Comparison of ENCODE assay signal across 23 cellular contexts in genomic region chr20:23880426-23880825, GRCh38. TPM values are rescaled to one million over a fixed set of nuclear protein-coding genes. Genes with fewer than 3 reads are reported as not detected.
"Had no signal": no experiment of that assay in that cellular context is flagged by ENCODE, and none has a peak within 500 bp of the region (broad histone marks: within the 10 kb centered on the region; RNA-seq: fewer than 3 reads in every experiment).

No MANE protein-coding gene starts in this region.

- H3K4me3 ChIP-seq: breast epithelium, neural progenitor cell, thoracic aorta had no signal

- H3K4me2 ChIP-seq: neural progenitor cell had no signal

- H3K4me3 Mint-ChIP-seq: activated CD4-positive, alpha-beta T cell treated with anti-CD3 and anti-CD28 coated beads, Interleukin-2, amount 10 ng/mL, durations not matched to agents 24 days and 14 days; activated naive CD8-positive, alpha-beta T cell treated with anti-CD3 and anti-CD28 coated beads for 36 hours; activated T-helper 1 cell treated with anti-CD3 and anti-CD28 coated beads, Interleukin-12 subunit alpha, Interleukin-12 subunit beta, Interleukin-2, Interleukin-4 antibody, amounts not matched to agents 30 ng/mL and 10 ng/mL and 1 ng/mL, durations not matched to agents 14 hours and 24 hours and 36 hours; neural progenitor cell; stimulated activated effector memory CD8-positive, alpha-beta T cell treated with anti-CD3 and anti-CD28 coated beads, Interleukin-12 subunit alpha, Interleukin-12 subunit beta, amount 100 ng/mL, for 72 hours; T-helper 2 cell treated with Interferon-gamma antibody and Interleukin-4, amounts not matched to agents 5 μg/mL and 100 μg/mL, for 36 hours had no signal

- ATAC-seq: left ventricle myocardium superior; stimulated activated effector memory CD8-positive, alpha-beta T cell treated with anti-CD3 and anti-CD28 coated beads, Interleukin-12 subunit alpha, Interleukin-12 subunit beta, amount 100 ng/mL, for 72 hours had no signal

- H3K9me3 ChIP-seq: breast epithelium, thoracic aorta had no signal

- H3K27me3 Mint-ChIP-seq: activated CD4-positive, alpha-beta T cell treated with anti-CD3 and anti-CD28 coated beads, Interleukin-2, amount 10 ng/mL, durations not matched to agents 24 days and 14 days; activated naive CD8-positive, alpha-beta T cell treated with anti-CD3 and anti-CD28 coated beads for 36 hours had no signal

- DNase-seq: activated CD4-positive, alpha-beta T cell treated with anti-CD3 and anti-CD28 coated beads, Interleukin-2, amount 10 ng/mL, durations not matched to agents 24 days and 14 days; activated CD4-positive, CD25-positive, alpha-beta regulatory T cell; activated CD8-positive, alpha-beta memory T cell treated with anti-CD3 and anti-CD28 coated beads for 24 hours; activated naive CD8-positive, alpha-beta T cell treated with anti-CD3 and anti-CD28 coated beads for 36 hours; anterior cingulate cortex; glutamatergic neuron; hypothalamus; left ventricle myocardium superior; midbrain had no signal

- H3K36me3 Mint-ChIP-seq: activated naive CD8-positive, alpha-beta T cell treated with anti-CD3 and anti-CD28 coated beads for 36 hours; neural progenitor cell; stimulated activated effector memory CD8-positive, alpha-beta T cell treated with anti-CD3 and anti-CD28 coated beads, Interleukin-12 subunit alpha, Interleukin-12 subunit beta, amount 100 ng/mL, for 72 hours had no signal

- H2AFZ ChIP-seq: neural progenitor cell had no signal

- H3K36me3 ChIP-seq: breast epithelium, neural progenitor cell, thoracic aorta had no signal

- H3K9me3 Mint-ChIP-seq: activated CD4-positive, alpha-beta T cell treated with anti-CD3 and anti-CD28 coated beads, Interleukin-2, amount 10 ng/mL, durations not matched to agents 24 days and 14 days; activated naive CD8-positive, alpha-beta T cell treated with anti-CD3 and anti-CD28 coated beads for 36 hours; activated T-helper 1 cell treated with anti-CD3 and anti-CD28 coated beads, Interleukin-12 subunit alpha, Interleukin-12 subunit beta, Interleukin-2, Interleukin-4 antibody, amounts not matched to agents 30 ng/mL and 10 ng/mL and 1 ng/mL, durations not matched to agents 14 hours and 24 hours and 36 hours; neural progenitor cell; stimulated activated effector memory CD8-positive, alpha-beta T cell treated with anti-CD3 and anti-CD28 coated beads, Interleukin-12 subunit alpha, Interleukin-12 subunit beta, amount 100 ng/mL, for 72 hours; T-helper 2 cell treated with Interferon-gamma antibody and Interleukin-4, amounts not matched to agents 5 μg/mL and 100 μg/mL, for 36 hours had no signal

- H3K4me1 ChIP-seq: breast epithelium, neural progenitor cell had no signal

- H3K9ac ChIP-seq: neural progenitor cell had no signal

- H3K27me3 ChIP-seq: breast epithelium, neural progenitor cell had no signal

- H3K27ac ChIP-seq: breast epithelium, neural progenitor cell, thoracic aorta had no signal

- H3K4me1 Mint-ChIP-seq: activated CD4-positive, alpha-beta T cell treated with anti-CD3 and anti-CD28 coated beads, Interleukin-2, amount 10 ng/mL, durations not matched to agents 24 days and 14 days; activated naive CD8-positive, alpha-beta T cell treated with anti-CD3 and anti-CD28 coated beads for 36 hours; stimulated activated effector memory CD8-positive, alpha-beta T cell treated with anti-CD3 and anti-CD28 coated beads, Interleukin-12 subunit alpha, Interleukin-12 subunit beta, amount 100 ng/mL, for 72 hours had no signal

- H3K27ac Mint-ChIP-seq: activated CD4-positive, alpha-beta T cell treated with anti-CD3 and anti-CD28 coated beads, Interleukin-2, amount 10 ng/mL, durations not matched to agents 24 days and 14 days; activated naive CD8-positive, alpha-beta T cell treated with anti-CD3 and anti-CD28 coated beads for 36 hours; activated T-helper 1 cell treated with anti-CD3 and anti-CD28 coated beads, Interleukin-12 subunit alpha, Interleukin-12 subunit beta, Interleukin-2, Interleukin-4 antibody, amounts not matched to agents 30 ng/mL and 10 ng/mL and 1 ng/mL, durations not matched to agents 14 hours and 24 hours and 36 hours; neural progenitor cell; stimulated activated effector memory CD8-positive, alpha-beta T cell treated with anti-CD3 and anti-CD28 coated beads, Interleukin-12 subunit alpha, Interleukin-12 subunit beta, amount 100 ng/mL, for 72 hours; T-helper 2 cell treated with Interferon-gamma antibody and Interleukin-4, amounts not matched to agents 5 μg/mL and 100 μg/mL, for 36 hours had no signal

RNA-seq across cellular contexts. Expression of gene CST5, which starts 0.9 kb away (rescaled TPM):
- total RNA-seq: activated CD4-positive, alpha-beta T cell treated with anti-CD3 and anti-CD28 coated beads, Interleukin-2, amount 10 ng/mL, durations not matched to agents 24 days and 14 days; activated naive CD8-positive, alpha-beta T cell treated with anti-CD3 and anti-CD28 coated beads for 36 hours; activated T-helper 1 cell treated with anti-CD3 and anti-CD28 coated beads, Interleukin-12 subunit alpha, Interleukin-12 subunit beta, Interleukin-2, Interleukin-4 antibody, amounts not matched to agents 30 ng/mL and 10 ng/mL and 1 ng/mL, durations not matched to agents 14 hours and 24 hours and 36 hours; breast epithelium; cerebellum; dermis microvascular lymphatic vessel endothelial cell; epithelial cell of proximal tubule; kidney; left ventricle myocardium superior; myocyte; osteocyte; pulmonary artery endothelial cell; thoracic aorta; urinary bladder had no signal
- polyA plus RNA-seq: urinary bladder had no signal

RNA-seq across cellular contexts. Expression of gene CST2, which starts 53.9 kb away (rescaled TPM):
- total RNA-seq: activated CD4-positive, alpha-beta T cell treated with anti-CD3 and anti-CD28 coated beads, Interleukin-2, amount 10 ng/mL, durations not matched to agents 24 days and 14 days; activated naive CD8-positive, alpha-beta T cell treated with anti-CD3 and anti-CD28 coated beads for 36 hours; activated T-helper 1 cell treated with anti-CD3 and anti-CD28 coated beads, Interleukin-12 subunit alpha, Interleukin-12 subunit beta, Interleukin-2, Interleukin-4 antibody, amounts not matched to agents 30 ng/mL and 10 ng/mL and 1 ng/mL, durations not matched to agents 14 hours and 24 hours and 36 hours; breast epithelium; cerebellum; dermis microvascular lymphatic vessel endothelial cell; epithelial cell of proximal tubule; kidney; left ventricle myocardium superior; myocyte; osteocyte; pulmonary artery endothelial cell; thoracic aorta; urinary bladder had no signal
- polyA plus RNA-seq: urinary bladder had no signal
